1 cellular context compared by ENCODE assay signal in genomic region chr13:98187862-98188261, GRCh38.
TF ChIP-seq lines count a peak whose summit lies in the region.

No MANE protein-coding gene starts in this region.

TF ChIP-seq in GM23338, 12 proteins besides CTCF, POLR2A, EP300 and RAD21 (continued from another document):
- no peak for TF ChIP-seq JUNB (IDR thresholded peaks at IDR 0.05; ENCODE audit: unreplicated experiment)
- TF ChIP-seq ZNF114 (CRISPR knock-in tag; IDR thresholded peaks at IDR 0.05), result no peak
- TF ChIP-seq ZNF462 (CRISPR knock-in tag; IDR thresholded peaks at IDR 0.05), result no peak
- TF ChIP-seq STAT1 (IDR thresholded peaks at IDR 0.05; ENCODE audit: unreplicated experiment), result no peak
- no peak for TF ChIP-seq REST (IDR thresholded peaks at IDR 0.05; ENCODE audit: unreplicated experiment)
- TF ChIP-seq ETS1 (IDR thresholded peaks at IDR 0.05), result no peak
- no peak for TF ChIP-seq CREB1 (CRISPR knock-in tag; IDR thresholded peaks at IDR 0.05; ENCODE audit: low read depth)
